In the genomic region with DNA sequence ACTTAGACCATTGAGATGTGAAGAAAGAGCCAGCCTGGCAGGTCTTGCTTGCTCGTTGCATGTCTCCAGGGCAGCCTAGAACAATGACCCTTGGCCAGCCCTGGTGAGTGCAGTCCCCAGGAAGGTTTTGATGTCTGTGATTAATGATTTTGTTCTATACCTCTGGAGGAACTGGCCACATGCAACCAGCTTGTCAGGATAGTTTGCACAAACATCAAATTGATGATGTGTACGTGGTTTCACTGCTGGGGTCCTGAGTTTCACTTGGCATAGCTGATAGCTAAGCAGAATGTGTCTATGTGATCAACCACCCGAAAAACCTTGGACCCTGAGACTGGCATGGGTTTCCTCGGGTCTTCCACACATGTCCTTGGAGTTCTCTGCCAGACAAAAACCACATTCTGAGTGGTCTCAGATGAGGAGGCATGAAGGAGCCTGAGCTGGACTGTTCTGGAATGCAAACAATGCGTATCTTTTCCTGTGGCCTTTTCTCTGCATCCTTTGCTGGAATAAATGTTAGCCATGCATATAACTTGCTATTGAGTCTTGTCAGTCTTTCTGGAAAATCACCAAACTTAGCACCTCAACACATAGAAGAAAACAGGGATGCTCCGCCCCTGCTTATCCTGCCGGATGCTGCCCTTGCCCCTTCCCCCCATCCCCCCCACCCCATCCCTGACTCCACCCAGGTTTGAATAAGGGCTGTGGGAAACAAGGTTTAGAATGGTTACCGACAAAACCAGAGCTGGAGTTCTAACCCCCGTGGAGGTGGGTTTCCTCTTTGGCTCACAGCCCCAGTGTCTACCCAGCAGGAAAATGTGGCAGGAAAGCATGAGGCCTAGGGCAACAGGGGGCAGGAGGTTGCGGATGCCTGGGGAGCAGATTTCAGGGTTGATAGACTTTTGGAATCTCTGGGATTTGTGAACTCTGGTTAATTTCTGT, we compare ENCODE assay signal across 11 cellular contexts. TPM values are rescaled to one million over a fixed set of nuclear protein-coding genes. Genes with fewer than 3 reads are reported as not detected.
DNase-seq lines count a peak whose midpoint lies in the region; ATAC-seq, FAIRE-seq and TF ChIP-seq lines count a peak whose summit lies in the region.
"Had no signal": no experiment of that assay in that cellular context is flagged by ENCODE, and none has a peak within 500 bp of the region (broad histone marks: within the 10 kb centered on the region; RNA-seq: fewer than 3 reads in every experiment).

No MANE protein-coding gene starts in this region.

- H3K79me2 ChIP-seq in HepG2 (ENCODE audit: insufficient read depth, low read length) = no peaks in the 10 kb centered on the region

- no peak overlapping the region for H3K4me2 ChIP-seq in HepG2 (ENCODE audit: low read depth, low read length)

- H3K27me3 ChIP-seq in BJ (ENCODE audit: control insufficient read depth, insufficient read depth, low read length) (no peaks in the 10 kb centered on the region), HepG2 (ENCODE audit: control insufficient read depth in 1 of 2, insufficient read depth in 2 of 2, low read length in 2 of 2) (peaks cover 0 to 9% of the 10 kb centered on the region in 2 experiments; a peak in 2 of 5 replicates)

- no peaks in the 10 kb centered on the region for H3K36me3 ChIP-seq in BJ (ENCODE audit: control insufficient read depth, insufficient read depth, low read length)
- no peaks in the 10 kb centered on the region for H3K36me3 ChIP-seq in HepG2 (replicated peaks in 1 of 2; ENCODE audit: control insufficient read depth in 1 of 2, insufficient read depth in 2 of 2, low read length in 2 of 2)

- H2AFZ ChIP-seq in HepG2 (ENCODE audit: low read length) = no peak overlapping the region

- H3K4me1 ChIP-seq in HepG2 (ENCODE audit: insufficient read depth, low read length) = no peaks in the 10 kb centered on the region

- no peak for FAIRE-seq in HepG2 (lab: Jason Lieb, UNC)

- H3K9me3 ChIP-seq in HepG2 (ENCODE audit: low read length) = no peaks in the 10 kb centered on the region

- CTCF ChIA-PET in BJ (lab: Yijun Ruan, JAX) (interaction anchor here (0.6 to 1.4 kb wide), 3 partner anchors 12 to 506 kb away, joined by 3 to 4 read pairs (median 3); no protein-coding TSS in a partner anchor), HepG2 (lab: Yijun Ruan, JAX; ENCODE audit: low intra/inter-chr PET ratio, low total read pairs) (no interaction called here)

- no peak overlapping the region for H3K27ac ChIP-seq in HepG2 (ENCODE audit: extremely low read length, insufficient read depth, low read length)

- WGBS in HepG2 (ENCODE audit: low lambda C conversion rate) = 28% methylated on average over 7 of the region's 10 CpGs

- no peak for TF ChIP-seq EP300 in HepG2 (IDR thresholded peaks at IDR 0.05; ENCODE audit: low read depth in 2 of 2, low read length in 2 of 2)
- no peak for TF ChIP-seq EP300 in HepG2 (CRISPR knock-in tag; IDR thresholded peaks at IDR 0.05; ENCODE audit: borderline replicate concordance)

- no peak for ATAC-seq in HepG2
- no peak for ATAC-seq in HG02678 (IDR thresholded peaks at IDR 0.05; ENCODE audit: unreplicated experiment)
- no peak for ATAC-seq in GM18867 (IDR thresholded peaks at IDR 0.05; ENCODE audit: unreplicated experiment)

- no peak for TF ChIP-seq RAD21 in HepG2 (CRISPR knock-in tag; IDR thresholded peaks at IDR 0.05)

- in situ Hi-C loops in HepG2 (cut with HindIII; ENCODE audit: extremely low pct_ligation_motif_present, low pct_unique_long_range_greater_than_20kb) = no loop called here

- TF ChIP-seq POLR2A in HepG2 (IDR thresholded peaks at IDR 0.05; ENCODE audit: insufficient read depth in 1 of 2, low read depth in 2 of 2, low read length in 2 of 2) = no peak

- no peak overlapping the region for H3K4me3 ChIP-seq in BJ (ENCODE audit: low read depth, low read length)
- no peak overlapping the region for H3K4me3 ChIP-seq in HepG2 (replicated peaks in 1 of 3; ENCODE audit: insufficient read depth in 1 of 3, low read depth in 2 of 3, low read length in 3 of 3)

- POLR2A ChIA-PET in BJ (lab: Charles Lee) = no interaction called here
- POLR2A ChIA-PET in HepG2 (lab: Yijun Ruan, JAX) = no interaction called here

- intact Hi-C loops in HepG2 (cut with micrococcal nuclease; ENCODE audit: unreplicated experiment) = no loop called here

- no peak for TF ChIP-seq CTCF in BJ (IDR thresholded peaks at IDR 0.05; ENCODE audit: insufficient read depth, low read depth, low read length)
- TF ChIP-seq CTCF in HepG2 (CRISPR knock-in tag; IDR thresholded peaks at IDR 0.05) = no peak

- H3K9ac ChIP-seq in HepG2 (ENCODE audit: insufficient read depth, low read depth, low read length) = no peak overlapping the region

- H4K20me1 ChIP-seq in HepG2 (ENCODE audit: insufficient read depth, low read length) = no peaks in the 10 kb centered on the region

- no TSS peak for BruUV-seq in HepG2 (replicated peaks; lab: Mats Ljungman, UMichigan)

- DNase-seq in BJ (ENCODE audit: low read depth) (peak; percentile 62), Kasumi-1 (lab: John Stamatoyannopoulos, UW) (peak; percentile 46 to 49), dedifferentiated amniotic fluid mesenchymal stem cell (ENCODE audit: extremely low spot score) (peak; percentile 57), HepG2 (ENCODE audit: low spot score) (no peak), NCI-H2107 (lab: John Stamatoyannopoulos, UW) (no peak), NCI-H526 treated with DMSO at 0.1 percent for 48 hours (lab: John Stamatoyannopoulos, UW) (no peak)
- DNase-seq: cortex of kidney; NCI-H1436; stimulated activated CD4-positive, alpha-beta T cell treated with anti-CD3 and anti-CD28 coated beads, Interleukin-15, amount 100 ng/mL, for 24 hours had no signal

TF ChIP-seq in HepG2, 621 proteins besides CTCF, POLR2A, EP300 and RAD21:
- no peak for TF ChIP-seq PITX1 (CRISPR knock-in tag; IDR thresholded peaks at IDR 0.05)
- TF ChIP-seq, protein P1, sequence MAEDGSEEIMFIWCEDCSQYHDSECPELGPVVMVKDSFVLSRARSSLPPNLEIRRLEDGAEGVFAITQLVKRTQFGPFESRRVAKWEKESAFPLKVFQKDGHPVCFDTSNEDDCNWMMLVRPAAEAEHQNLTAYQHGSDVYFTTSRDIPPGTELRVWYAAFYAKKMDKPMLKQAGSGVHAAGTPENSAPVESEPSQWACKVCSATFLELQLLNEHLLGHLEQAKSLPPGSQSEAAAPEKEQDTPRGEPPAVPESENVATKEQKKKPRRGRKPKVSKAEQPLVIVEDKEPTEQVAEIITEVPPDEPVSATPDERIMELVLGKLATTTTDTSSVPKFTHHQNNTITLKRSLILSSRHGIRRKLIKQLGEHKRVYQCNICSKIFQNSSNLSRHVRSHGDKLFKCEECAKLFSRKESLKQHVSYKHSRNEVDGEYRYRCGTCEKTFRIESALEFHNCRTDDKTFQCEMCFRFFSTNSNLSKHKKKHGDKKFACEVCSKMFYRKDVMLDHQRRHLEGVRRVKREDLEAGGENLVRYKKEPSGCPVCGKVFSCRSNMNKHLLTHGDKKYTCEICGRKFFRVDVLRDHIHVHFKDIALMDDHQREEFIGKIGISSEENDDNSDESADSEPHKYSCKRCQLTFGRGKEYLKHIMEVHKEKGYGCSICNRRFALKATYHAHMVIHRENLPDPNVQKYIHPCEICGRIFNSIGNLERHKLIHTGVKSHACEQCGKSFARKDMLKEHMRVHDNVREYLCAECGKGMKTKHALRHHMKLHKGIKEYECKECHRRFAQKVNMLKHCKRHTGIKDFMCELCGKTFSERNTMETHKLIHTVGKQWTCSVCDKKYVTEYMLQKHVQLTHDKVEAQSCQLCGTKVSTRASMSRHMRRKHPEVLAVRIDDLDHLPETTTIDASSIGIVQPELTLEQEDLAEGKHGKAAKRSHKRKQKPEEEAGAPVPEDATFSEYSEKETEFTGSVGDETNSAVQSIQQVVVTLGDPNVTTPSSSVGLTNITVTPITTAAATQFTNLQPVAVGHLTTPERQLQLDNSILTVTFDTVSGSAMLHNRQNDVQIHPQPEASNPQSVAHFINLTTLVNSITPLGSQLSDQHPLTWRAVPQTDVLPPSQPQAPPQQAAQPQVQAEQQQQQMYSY (CRISPR knock-in tag; IDR thresholded peaks at IDR 0.05) = peak; percentile 71

RNA-seq across cellular contexts. Expression of a gene that starts 50.1 kb away (rescaled TPM):
- polyA plus RNA-seq in BJ (2011; rRNA removed) = 2.4 and 3.4 TPM in 2 replicates
- 9.7 and 9.8 TPM in 2 replicates for polyA minus RNA-seq in BJ (2011; rRNA and poly(A)+ RNA removed)
- 0.02 TPM in 1 of 2 replicates, not detected in the other for total RNA-seq in HepG2 (2016; rRNA removed; fragmentation: Illumina TruSeq; extraction: Trizol)
- total RNA-seq in HepG2 (2016; cell fraction: cytosol; rRNA removed; fragmentation: Illumina TruSeq; extraction: Trizol; ENCODE audit: low read depth) = not detected in 2 replicates
- 0.02 and 0.03 TPM in 2 replicates for total RNA-seq in HepG2 (2016; cell fraction: insoluble cytoplasmic fraction; rRNA removed; fragmentation: Illumina TruSeq; extraction: Trizol)
- 0.03 TPM in 1 of 2 replicates, not detected in the other for total RNA-seq in HepG2 (2016; cell fraction: membrane; rRNA removed; fragmentation: Illumina TruSeq; extraction: Trizol)
- total RNA-seq in HepG2 (2016; cell fraction: nucleus; rRNA removed; fragmentation: Illumina TruSeq; extraction: Trizol) = 0.09 TPM in 1 of 2 replicates, not detected in the other
- polyA plus RNA-seq in HepG2 (2011; rRNA removed) = not detected in 2 replicates
- not detected in 2 replicates for polyA plus RNA-seq in HepG2 (2011; cell fraction: cytosol; rRNA removed)
- 0.02 and 0.03 TPM in 2 replicates for polyA plus RNA-seq in HepG2 (2011; cell fraction: nucleus; rRNA removed)
- not detected in 2 replicates for polyA plus RNA-seq in HepG2 (2012)
- not detected in 2 replicates for polyA plus RNA-seq in HepG2 (2016; cell fraction: cytosol; fragmentation: Illumina TruSeq; extraction: Trizol; ENCODE audit: low read depth)
- not detected in 2 replicates for polyA plus RNA-seq in HepG2 (2016; cell fraction: insoluble cytoplasmic fraction; fragmentation: Illumina TruSeq; extraction: Trizol; ENCODE audit: low read depth)
- polyA plus RNA-seq in HepG2 (2016; cell fraction: membrane; fragmentation: Illumina TruSeq; extraction: Trizol; ENCODE audit: low read depth) = not detected in 2 replicates
- 0.11 TPM in 1 of 2 replicates, not detected in the other for polyA plus RNA-seq in HepG2 (2016; cell fraction: nucleus; fragmentation: Illumina TruSeq; extraction: Trizol; ENCODE audit: insufficient read depth, low read depth)
- 0.02 and 9.0 TPM in 2 replicates for polyA minus RNA-seq in HepG2 (2011; rRNA and poly(A)+ RNA removed; ENCODE audit: low replicate concordance)
- polyA minus RNA-seq in HepG2 (2011; cell fraction: cytosol; rRNA and poly(A)+ RNA removed) = 0.09 TPM in 1 of 2 replicates, not detected in the other
- polyA minus RNA-seq in HepG2 (2011; cell fraction: nucleus; rRNA and poly(A)+ RNA removed) = not detected in 2 replicates

Comparison
In these comparisons a context has a peak if more than half of its experiments do, and no peak if none do; other contexts are left out.
1. DNase-seq: peak in BJ (single experiment), Kasumi-1 (2 of 2) and dedifferentiated amniotic fluid mesenchymal stem cell (single experiment); none in HepG2 (single experiment), NCI-H2107 (single experiment) and NCI-H526 treated with DMSO at 0.1 percent for 48 hours (single experiment).